35 cellular contexts compared by ENCODE assay signal in the genomic region with DNA sequence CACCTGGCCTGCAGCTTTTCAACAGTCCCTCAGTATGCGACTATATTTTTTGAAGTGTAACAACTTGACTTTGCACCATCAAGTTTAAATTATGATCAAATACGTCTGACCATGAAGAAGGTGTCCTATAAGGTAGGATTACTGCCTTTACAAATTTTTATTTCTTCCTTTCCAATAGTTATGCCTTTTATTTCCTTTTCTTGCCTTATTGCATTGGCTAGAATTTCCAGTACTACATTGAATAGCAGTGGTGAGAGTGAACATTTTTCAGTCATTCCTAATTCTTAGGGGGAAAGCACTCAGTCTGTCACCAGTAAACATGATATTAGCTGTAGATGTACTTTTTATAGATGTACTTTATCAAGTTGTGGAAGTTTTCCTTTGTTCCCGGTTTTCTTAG.
"Had no signal": no experiment of that assay in that cellular context is flagged by ENCODE, and none has a peak within 500 bp of the region (broad histone marks: within the 10 kb centered on the region; RNA-seq: fewer than 3 reads in every experiment).

No MANE protein-coding gene starts in this region.

- H3K4me3 ChIP-seq: adrenal gland, body of pancreas, esophagus squamous epithelium had no signal

- ATAC-seq: activated CD4-positive, alpha-beta T cell treated with anti-CD3 and anti-CD28 coated beads for 36 hours; activated CD8-positive, alpha-beta memory T cell treated with anti-CD3 and anti-CD28 coated beads, Interleukin-2, amount 10 ng/mL, durations not matched to agents 7 days and 5 days; activated CD8-positive, alpha-beta T cell treated with anti-CD3 and anti-CD28 coated beads, Interleukin-2, amount 10 ng/mL, durations not matched to agents 7 days and 5 days; activated naive CD8-positive, alpha-beta T cell treated with anti-CD3 and anti-CD28 coated beads, Interleukin-2, amount 50 U/mL, for 24 hours; body of pancreas; effector memory CD8-positive, alpha-beta T cell; T-helper 17 cell had no signal

- H3K4me1 Mint-ChIP-seq: activated CD4-positive, alpha-beta T cell treated with anti-CD3 and anti-CD28 coated beads for 36 hours; activated CD8-positive, alpha-beta memory T cell treated with anti-CD3 and anti-CD28 coated beads, Interleukin-2, amount 10 ng/mL, durations not matched to agents 7 days and 5 days; activated naive CD4-positive, alpha-beta T cell treated with anti-CD3 and anti-CD28 coated beads, Interleukin-2, amount 50 U/mL, for 24 hours; activated naive CD8-positive, alpha-beta T cell treated with anti-CD3 and anti-CD28 coated beads for 36 hours; activated naive CD8-positive, alpha-beta T cell treated with anti-CD3 and anti-CD28 coated beads, Interleukin-2, amount 50 U/mL, for 24 hours; T-helper 17 cell had no signal

- H3K4me1 ChIP-seq: adrenal gland, body of pancreas, esophagus squamous epithelium had no signal

- FAIRE-seq: colon, endothelial cell of umbilical vein had no signal

- H3K27ac Mint-ChIP-seq: activated CD4-positive, alpha-beta memory T cell treated with anti-CD3 and anti-CD28 coated beads for 36 hours; activated CD4-positive, alpha-beta T cell treated with anti-CD3 and anti-CD28 coated beads for 36 hours; activated CD4-positive, alpha-beta T cell treated with anti-CD3 and anti-CD28 coated beads, Interleukin-2, amount 10 ng/mL, durations not matched to agents 24 days and 14 days; activated CD8-positive, alpha-beta memory T cell treated with anti-CD3 and anti-CD28 coated beads, Interleukin-2, amount 10 ng/mL, durations not matched to agents 7 days and 5 days; activated CD8-positive, alpha-beta T cell treated with anti-CD3 and anti-CD28 coated beads, Interleukin-2, amount 10 ng/mL, durations not matched to agents 7 days and 5 days; activated naive CD4-positive, alpha-beta T cell treated with anti-CD3 and anti-CD28 coated beads for 36 hours; activated naive CD8-positive, alpha-beta T cell treated with anti-CD3 and anti-CD28 coated beads for 36 hours; activated naive CD8-positive, alpha-beta T cell treated with anti-CD3 and anti-CD28 coated beads, Interleukin-2, amount 50 U/mL, for 24 hours; activated T-helper 1 cell treated with anti-CD3 and anti-CD28 coated beads, Interleukin-12 subunit alpha, Interleukin-12 subunit beta, Interleukin-2, Interleukin-4 antibody, amounts not matched to agents 30 ng/mL and 10 ng/mL and 1 ng/mL, durations not matched to agents 14 hours and 24 hours and 36 hours; activated T-helper 2 cell treated with anti-CD3 and anti-CD28 coated beads, Interferon-gamma antibody, Interleukin-2, Interleukin-4, amounts not matched to agents 10 μg/mL and 5 μg/mL and 100 μg/mL, durations not matched to agents 14 hours and 24 hours and 36 hours; T-helper 17 cell; T-helper 2 cell treated with Interferon-gamma antibody and Interleukin-4, amounts not matched to agents 5 μg/mL and 100 μg/mL, for 36 hours had no signal

- DNase-seq: activated CD4-positive, alpha-beta memory T cell treated with anti-CD3 and anti-CD28 coated beads for 36 hours; activated CD4-positive, alpha-beta T cell treated with anti-CD3 and anti-CD28 coated beads for 36 hours; activated CD4-positive, alpha-beta T cell treated with anti-CD3 and anti-CD28 coated beads, Interleukin-2, amount 10 ng/mL, durations not matched to agents 24 days and 14 days; activated CD4-positive, CD25-positive, alpha-beta regulatory T cell; activated CD4-positive, CD25-positive, alpha-beta regulatory T cell treated with anti-CD3 and anti-CD28 coated beads, Interleukin-2, amount 50 U/mL, for 72 hours; activated CD8-positive, alpha-beta memory T cell treated with anti-CD3 and anti-CD28 coated beads, Interleukin-2, amount 10 ng/mL, durations not matched to agents 7 days and 5 days; activated CD8-positive, alpha-beta memory T cell treated with anti-CD3 and anti-CD28 coated beads, Interleukin-2, amount 50 U/mL, for 4 hours; activated CD8-positive, alpha-beta T cell treated with anti-CD3 and anti-CD28 coated beads, Interleukin-2, amount 10 ng/mL, durations not matched to agents 7 days and 5 days; activated effector memory CD4-positive, alpha-beta T cell treated with anti-CD3 and anti-CD28 coated beads, Interleukin-2, amount 50 U/mL, for 16 hours; activated naive CD4-positive, alpha-beta T cell treated with anti-CD3 and anti-CD28 coated beads for 36 hours; activated naive CD8-positive, alpha-beta T cell treated with anti-CD3 and anti-CD28 coated beads for 36 hours; activated naive CD8-positive, alpha-beta T cell treated with anti-CD3 and anti-CD28 coated beads, Interleukin-2, amount 50 U/mL, for 24 hours; activated T-cell treated with anti-CD3 and anti-CD28 coated beads, Interleukin-2, amount 50 U/mL, for 1 hour; activated T-cell treated with anti-CD3 and anti-CD28 coated beads, Interleukin-2, amount 50 U/mL, for 48 hours; adrenal gland; amygdala; aorta; body of pancreas; caudate nucleus; cortex of kidney; dermis blood vessel endothelial cell; effector CD4-positive, alpha-beta T cell; effector memory CD8-positive, alpha-beta T cell; esophagus squamous epithelium; foreskin melanocyte; head of caudate nucleus; T-helper 17 cell; T1000 had no signal

- H3K4me3 Mint-ChIP-seq: activated CD4-positive, alpha-beta memory T cell treated with anti-CD3 and anti-CD28 coated beads for 36 hours; activated CD4-positive, alpha-beta T cell treated with anti-CD3 and anti-CD28 coated beads for 36 hours; activated CD4-positive, alpha-beta T cell treated with anti-CD3 and anti-CD28 coated beads, Interleukin-2, amount 10 ng/mL, durations not matched to agents 24 days and 14 days; activated CD8-positive, alpha-beta memory T cell treated with anti-CD3 and anti-CD28 coated beads, Interleukin-2, amount 10 ng/mL, durations not matched to agents 7 days and 5 days; activated CD8-positive, alpha-beta T cell treated with anti-CD3 and anti-CD28 coated beads, Interleukin-2, amount 10 ng/mL, durations not matched to agents 7 days and 5 days; activated naive CD4-positive, alpha-beta T cell treated with anti-CD3 and anti-CD28 coated beads for 36 hours; activated naive CD4-positive, alpha-beta T cell treated with anti-CD3 and anti-CD28 coated beads, Interleukin-2, amount 50 U/mL, for 24 hours; activated naive CD8-positive, alpha-beta T cell treated with anti-CD3 and anti-CD28 coated beads for 36 hours; activated naive CD8-positive, alpha-beta T cell treated with anti-CD3 and anti-CD28 coated beads, Interleukin-2, amount 50 U/mL, for 24 hours; activated T-helper 1 cell treated with anti-CD3 and anti-CD28 coated beads, Interleukin-12 subunit alpha, Interleukin-12 subunit beta, Interleukin-2, Interleukin-4 antibody, amounts not matched to agents 30 ng/mL and 10 ng/mL and 1 ng/mL, durations not matched to agents 14 hours and 24 hours and 36 hours; effector memory CD8-positive, alpha-beta T cell; T-helper 17 cell; T-helper 2 cell treated with Interferon-gamma antibody and Interleukin-4, amounts not matched to agents 5 μg/mL and 100 μg/mL, for 36 hours had no signal

- H3K27me3 Mint-ChIP-seq: activated CD4-positive, alpha-beta memory T cell treated with anti-CD3 and anti-CD28 coated beads for 36 hours; activated CD4-positive, alpha-beta T cell treated with anti-CD3 and anti-CD28 coated beads for 36 hours; activated CD4-positive, alpha-beta T cell treated with anti-CD3 and anti-CD28 coated beads, Interleukin-2, amount 10 ng/mL, durations not matched to agents 24 days and 14 days; activated CD8-positive, alpha-beta memory T cell treated with anti-CD3 and anti-CD28 coated beads, Interleukin-2, amount 10 ng/mL, durations not matched to agents 7 days and 5 days; activated naive CD4-positive, alpha-beta T cell treated with anti-CD3 and anti-CD28 coated beads, Interleukin-2, amount 50 U/mL, for 24 hours; activated naive CD8-positive, alpha-beta T cell treated with anti-CD3 and anti-CD28 coated beads for 36 hours; activated naive CD8-positive, alpha-beta T cell treated with anti-CD3 and anti-CD28 coated beads, Interleukin-2, amount 50 U/mL, for 24 hours; effector memory CD8-positive, alpha-beta T cell; T-helper 17 cell had no signal

- H3K27me3 ChIP-seq: adrenal gland, body of pancreas, esophagus squamous epithelium had no signal

- H3K27ac ChIP-seq: adrenal gland, body of pancreas, epithelial cell of prostate, esophagus squamous epithelium had no signal

- H3K9me3 Mint-ChIP-seq: effector memory CD8-positive, alpha-beta T cell had no signal
